Comparison of ENCODE assay signal across 34 cellular contexts in the genomic region with DNA sequence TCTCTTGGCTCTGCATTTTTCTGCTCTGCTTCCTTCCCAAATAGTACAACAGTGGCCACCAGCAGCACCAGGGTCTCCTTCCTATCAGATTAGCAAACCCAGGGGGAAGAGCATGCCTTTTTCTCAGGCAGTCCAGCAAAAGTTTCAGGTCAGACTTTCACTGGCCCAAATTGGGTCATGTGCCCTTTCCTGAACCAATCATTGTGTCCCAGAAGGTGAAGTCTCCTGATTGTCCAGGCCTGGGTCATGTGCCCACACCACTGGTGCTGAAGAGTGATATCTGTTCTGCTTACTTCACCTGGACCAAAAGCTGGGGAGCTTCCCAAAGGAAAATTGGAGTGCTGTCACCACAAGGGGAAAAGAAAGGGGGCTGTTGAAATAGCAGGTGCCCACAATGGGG.
"Had no signal": no experiment of that assay in that cellular context is flagged by ENCODE, and none has a peak within 500 bp of the region (broad histone marks: within the 10 kb centered on the region; RNA-seq: fewer than 3 reads in every experiment).

No MANE protein-coding gene starts in this region.

- H3K4me3 Mint-ChIP-seq: activated B cell treated with CpG ODN at 0.5 μM for 24 hours; activated CD8-positive, alpha-beta T cell treated with anti-CD3 and anti-CD28 coated beads for 36 hours; activated naive CD8-positive, alpha-beta T cell; activated T-cell treated with anti-CD3 and anti-CD28 coated beads, Interleukin-2, amount 50 U/mL, for 4 hours; activated T-helper 17 cell treated with anti-CD3 and anti-CD28 coated beads, Interleukin-2, amount 50 U/mL, for 72 hours; effector memory CD8-positive, alpha-beta T cell; T-helper 17 cell; T-helper 2 cell treated with Interferon-gamma antibody and Interleukin-4, amounts not matched to agents 5 μg/mL and 100 μg/mL, for 36 hours had no signal

- H3K27me3 Mint-ChIP-seq: activated CD8-positive, alpha-beta T cell treated with anti-CD3 and anti-CD28 coated beads for 36 hours; activated naive CD8-positive, alpha-beta T cell; activated T-helper 17 cell treated with anti-CD3 and anti-CD28 coated beads, Interleukin-2, amount 50 U/mL, for 72 hours; T-helper 17 cell had no signal

- H3K9me3 ChIP-seq: gastrocnemius medialis had no signal

- H3K36me3 Mint-ChIP-seq: activated naive CD8-positive, alpha-beta T cell had no signal

- H3K36me3 ChIP-seq: brain microvascular endothelial cell, esophagus muscularis mucosa, gastrocnemius medialis, heart left ventricle, WERI-Rb-1 had no signal

- H3K4me1 Mint-ChIP-seq: activated B cell treated with CpG ODN at 0.5 μM for 24 hours; activated T-helper 17 cell treated with anti-CD3 and anti-CD28 coated beads, Interleukin-2, amount 50 U/mL, for 72 hours; T-helper 17 cell had no signal

- H3K9me3 Mint-ChIP-seq: activated CD8-positive, alpha-beta T cell treated with anti-CD3 and anti-CD28 coated beads for 36 hours; activated T-cell treated with anti-CD3 and anti-CD28 coated beads, Interleukin-2, amount 50 U/mL, for 4 hours; activated T-helper 17 cell treated with anti-CD3 and anti-CD28 coated beads, Interleukin-2, amount 50 U/mL, for 72 hours; effector memory CD8-positive, alpha-beta T cell; T-helper 2 cell treated with Interferon-gamma antibody and Interleukin-4, amounts not matched to agents 5 μg/mL and 100 μg/mL, for 36 hours had no signal

- H3K4me1 ChIP-seq: esophagus muscularis mucosa, foreskin keratinocyte, gastrocnemius medialis, heart left ventricle had no signal

- DNase-seq: activated B cell treated with CpG ODN at 0.5 μM for 24 hours; activated CD4-positive, alpha-beta T cell treated with anti-CD3 and anti-CD28 coated beads for 48 hours; activated CD4-positive, alpha-beta T cell treated with anti-CD3 and anti-CD28 coated beads, Interleukin-2, amount 50 U/mL, for 1 hour; activated CD4-positive, alpha-beta T cell treated with anti-CD3 and anti-CD28 coated beads, Interleukin-2, amount 50 U/mL, for 48 hours; activated CD8-positive, alpha-beta memory T cell treated with anti-CD3 and anti-CD28 coated beads for 24 hours; activated CD8-positive, alpha-beta T cell treated with anti-CD3 and anti-CD28 coated beads for 36 hours; activated effector memory CD4-positive, alpha-beta T cell treated with Interleukin-2 at 50 U/mL for 16 hours; activated gamma-delta T cell treated with Interleukin-2 at 50 U/mL for 16 hours; activated naive CD4-positive, alpha-beta T cell treated with anti-CD3 and anti-CD28 coated beads, Interleukin-2, amount 50 U/mL, for 16 hours; activated naive CD4-positive, alpha-beta T cell treated with Interleukin-2 at 50 U/mL for 16 hours; activated T-cell treated with anti-CD3 and anti-CD28 coated beads, Interleukin-2, amount 50 U/mL, for 4 hours; amniotic stem cell; anterior cingulate cortex; brain microvascular endothelial cell; cortex of kidney; dermis blood vessel endothelial cell; effector CD4-positive, alpha-beta T cell; effector memory CD8-positive, alpha-beta T cell; erythroblast; foreskin keratinocyte; gastrocnemius medialis; glutamatergic neuron; heart left ventricle; T-helper 17 cell; T1000; WERI-Rb-1 had no signal

- H3K27me3 ChIP-seq: brain microvascular endothelial cell, esophagus muscularis mucosa, gastrocnemius medialis, heart left ventricle had no signal

- ATAC-seq: activated CD4-positive, CD25-positive, alpha-beta regulatory T cell treated with anti-CD3 and anti-CD28 coated beads, Interleukin-2, amount 50 U/mL, for 24 hours; activated CD8-positive, alpha-beta T cell treated with anti-CD3 and anti-CD28 coated beads for 36 hours; activated T-cell treated with anti-CD3 and anti-CD28 coated beads, Interleukin-2, amount 50 U/mL, for 4 hours; activated T-helper 17 cell treated with anti-CD3 and anti-CD28 coated beads, Interleukin-2, amount 50 U/mL, for 72 hours; effector memory CD8-positive, alpha-beta T cell; foreskin keratinocyte; gastrocnemius medialis; T-helper 17 cell had no signal

- FAIRE-seq: astrocyte, bronchial epithelial cell, colon had no signal

- H3K4me3 ChIP-seq: esophagus muscularis mucosa, gastrocnemius medialis, heart left ventricle had no signal

- H3K27ac ChIP-seq: brain microvascular endothelial cell, esophagus muscularis mucosa, foreskin keratinocyte, gastrocnemius medialis, heart left ventricle, WERI-Rb-1 had no signal

- H3K27ac Mint-ChIP-seq: activated B cell treated with CpG ODN at 0.5 μM for 24 hours; activated CD8-positive, alpha-beta T cell treated with anti-CD3 and anti-CD28 coated beads for 36 hours; activated naive CD8-positive, alpha-beta T cell; activated T-helper 17 cell treated with anti-CD3 and anti-CD28 coated beads, Interleukin-2, amount 50 U/mL, for 72 hours; effector memory CD8-positive, alpha-beta T cell; T-helper 17 cell; T-helper 2 cell treated with Interferon-gamma antibody and Interleukin-4, amounts not matched to agents 5 μg/mL and 100 μg/mL, for 36 hours had no signal
